In the genomic region with DNA sequence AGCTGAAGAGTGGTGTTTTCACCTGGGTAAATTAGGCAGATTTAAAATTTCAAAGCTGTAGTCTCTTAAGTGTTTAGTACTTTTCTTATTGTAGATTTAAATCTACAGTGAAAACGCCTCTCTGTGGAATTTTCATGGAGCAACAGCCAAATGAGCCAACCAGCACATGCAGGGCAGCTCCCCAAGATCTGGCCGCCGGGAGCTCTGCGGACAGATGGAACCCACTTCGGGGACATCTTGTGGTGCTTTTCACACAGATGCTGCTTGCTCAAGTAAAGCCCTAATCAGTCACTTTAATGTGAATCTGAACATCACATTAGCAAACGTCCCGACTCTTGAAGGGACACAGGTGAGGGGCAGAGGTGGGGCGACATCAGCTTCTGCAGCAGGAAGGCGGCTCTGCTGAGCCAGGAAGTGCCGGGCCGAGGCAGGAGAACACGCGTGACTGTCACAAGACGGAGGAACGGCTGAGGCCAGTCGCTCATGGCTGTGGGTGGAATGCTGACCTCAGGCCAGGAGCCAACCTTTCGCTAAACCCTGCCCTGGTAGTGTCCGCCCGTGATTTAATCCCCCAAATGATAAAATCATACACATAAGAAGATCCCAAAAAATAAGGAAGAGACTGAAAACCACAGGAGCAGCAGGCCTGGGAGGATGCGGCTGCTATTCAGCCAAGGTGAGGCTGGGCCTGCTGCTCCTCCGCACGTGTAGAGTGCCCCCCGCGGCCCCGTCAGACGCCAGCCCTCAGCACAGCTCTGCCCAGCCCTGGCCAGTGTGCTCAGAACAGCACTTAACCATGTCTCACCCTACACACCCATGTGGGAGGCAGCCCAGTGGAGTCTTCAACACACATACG, we compare ENCODE assay signal across 14 cellular contexts.
"Had no signal": no experiment of that assay in that cellular context is flagged by ENCODE, and none has a peak within 500 bp of the region (broad histone marks: within the 10 kb centered on the region; RNA-seq: fewer than 3 reads in every experiment).

No MANE protein-coding gene starts in this region.

- H3K36me3 Mint-ChIP-seq: activated naive CD4-positive, alpha-beta T cell treated with anti-CD3 and anti-CD28 coated beads, Interleukin-2, amount 10 ng/mL, durations not matched to agents 7 days and 5 days had no signal

- H3K27ac Mint-ChIP-seq: activated CD4-positive, alpha-beta T cell treated with anti-CD3 and anti-CD28 coated beads, Interleukin-2, amount 10 ng/mL, durations not matched to agents 24 days and 14 days; activated naive CD4-positive, alpha-beta T cell treated with anti-CD3 and anti-CD28 coated beads, Interleukin-2, amount 10 ng/mL, durations not matched to agents 7 days and 5 days; activated T-helper 2 cell treated with anti-CD3 and anti-CD28 coated beads, Interferon-gamma antibody, Interleukin-2, Interleukin-4, amounts not matched to agents 10 μg/mL and 5 μg/mL and 100 μg/mL, durations not matched to agents 14 hours and 24 hours and 36 hours had no signal

- H3K27ac ChIP-seq: adrenal gland, esophagus squamous epithelium, foreskin keratinocyte had no signal

- ATAC-seq: mucosa of descending colon; naive thymus-derived CD8-positive, alpha-beta T cell; sciatic nerve had no signal

- H3K9me3 Mint-ChIP-seq: activated CD4-positive, alpha-beta T cell treated with anti-CD3 and anti-CD28 coated beads, Interleukin-2, amount 10 ng/mL, durations not matched to agents 24 days and 14 days; activated naive CD4-positive, alpha-beta T cell treated with anti-CD3 and anti-CD28 coated beads, Interleukin-2, amount 10 ng/mL, durations not matched to agents 7 days and 5 days; activated T-helper 2 cell treated with anti-CD3 and anti-CD28 coated beads, Interferon-gamma antibody, Interleukin-2, Interleukin-4, amounts not matched to agents 10 μg/mL and 5 μg/mL and 100 μg/mL, durations not matched to agents 14 hours and 24 hours and 36 hours; naive thymus-derived CD8-positive, alpha-beta T cell had no signal

- H3K4me1 ChIP-seq: foreskin keratinocyte had no signal

- H3K27me3 ChIP-seq: adrenal gland, dorsolateral prefrontal cortex, esophagus squamous epithelium, foreskin keratinocyte had no signal

- H3K27me3 Mint-ChIP-seq: activated CD4-positive, alpha-beta T cell treated with anti-CD3 and anti-CD28 coated beads, Interleukin-2, amount 10 ng/mL, durations not matched to agents 24 days and 14 days; activated naive CD4-positive, alpha-beta T cell treated with anti-CD3 and anti-CD28 coated beads, Interleukin-2, amount 10 ng/mL, durations not matched to agents 7 days and 5 days had no signal

- H3K9me3 ChIP-seq: adrenal gland, esophagus squamous epithelium, mucosa of descending colon had no signal

- H3K4me3 Mint-ChIP-seq: activated CD4-positive, alpha-beta T cell treated with anti-CD3 and anti-CD28 coated beads, Interleukin-2, amount 10 ng/mL, durations not matched to agents 24 days and 14 days; activated naive CD4-positive, alpha-beta T cell treated with anti-CD3 and anti-CD28 coated beads, Interleukin-2, amount 10 ng/mL, durations not matched to agents 7 days and 5 days; naive thymus-derived CD8-positive, alpha-beta T cell had no signal

- DNase-seq: activated CD4-positive, alpha-beta T cell treated with anti-CD3 and anti-CD28 coated beads, Interleukin-2, amount 10 ng/mL, durations not matched to agents 24 days and 14 days; activated CD8-positive, alpha-beta memory T cell treated with anti-CD3 and anti-CD28 coated beads for 24 hours; activated naive CD4-positive, alpha-beta T cell treated with anti-CD3 and anti-CD28 coated beads, Interleukin-2, amount 10 ng/mL, durations not matched to agents 7 days and 5 days; activated T-cell treated with anti-CD3 and anti-CD28 coated beads for 4 hours; esophagus squamous epithelium; foreskin keratinocyte; mucosa of descending colon; naive thymus-derived CD8-positive, alpha-beta T cell; stimulated activated CD4-positive, alpha-beta T cell treated with anti-CD3 and anti-CD28 coated beads, Interleukin-2, amount 100 ng/mL, for 24 hours; stimulated activated naive CD4-positive, alpha-beta T cell had no signal

- H3K4me3 ChIP-seq: adrenal gland, dorsolateral prefrontal cortex, esophagus squamous epithelium, mucosa of descending colon had no signal

- H3K4me1 Mint-ChIP-seq: activated CD4-positive, alpha-beta T cell treated with anti-CD3 and anti-CD28 coated beads, Interleukin-2, amount 10 ng/mL, durations not matched to agents 24 days and 14 days; activated naive CD4-positive, alpha-beta T cell treated with anti-CD3 and anti-CD28 coated beads, Interleukin-2, amount 10 ng/mL, durations not matched to agents 7 days and 5 days had no signal
